29 cellular contexts compared by ENCODE assay signal in genomic region chr15:92141607-92142006, GRCh38.
"Had no signal": no experiment of that assay in that cellular context is flagged by ENCODE, and none has a peak within 500 bp of the region (broad histone marks: within the 10 kb centered on the region; RNA-seq: fewer than 3 reads in every experiment).

No MANE protein-coding gene starts in this region.

- FAIRE-seq: endothelial cell of umbilical vein, islet of Langerhans, urothelium cell line had no signal

- H3K27me3 ChIP-seq: esophagus muscularis mucosa, foreskin keratinocyte, gastroesophageal sphincter, heart right ventricle, neural progenitor cell, right lobe of liver, stomach, testis, tibial artery, upper lobe of left lung had no signal

- H3K27ac ChIP-seq: coronary artery, esophagus muscularis mucosa, foreskin keratinocyte, gastroesophageal sphincter, neural progenitor cell, psoas muscle, right lobe of liver, stomach, testis, tibial artery had no signal

- DNase-seq: dermis blood vessel endothelial cell; effector memory CD4-positive, alpha-beta T cell; foreskin keratinocyte; heart right ventricle; hippocampal formation; left colon; mucosa of descending colon; naive B cell; posterior cingulate gyrus; psoas muscle; right lobe of liver; stimulated activated CD4-positive, alpha-beta T cell treated with anti-CD3 and anti-CD28 coated beads, Interleukin-12 subunit alpha, Interleukin-12 subunit beta, amount 100 ng/mL, for 4 hours; stimulated activated CD4-positive, alpha-beta T cell treated with anti-CD3 and anti-CD28 coated beads, Interleukin-1b, Interleukin-23, amount 100 ng/mL, for 48 hours; stimulated activated CD4-positive, alpha-beta T cell treated with anti-CD3 and anti-CD28 coated beads, Interleukin-4, amount 100 ng/mL, for 1 hour; stimulated activated naive CD4-positive, alpha-beta T cell treated with Interleukin-2 at 50 U/mL for 16 hours; stomach; testis; tibial artery; upper lobe of left lung had no signal

- H3K36me3 ChIP-seq: neural progenitor cell, right lobe of liver had no signal

- ATAC-seq: gastroesophageal sphincter; left colon; mucosa of descending colon; psoas muscle; right lobe of liver; stimulated activated effector memory CD8-positive, alpha-beta T cell treated with anti-CD3 and anti-CD28 coated beads, Interleukin-12 subunit alpha, Interleukin-12 subunit beta, amount 100 ng/mL, for 72 hours had no signal

- H3K4me3 ChIP-seq: coronary artery, esophagus muscularis mucosa, gastroesophageal sphincter, heart right ventricle, lung, mucosa of descending colon, neural progenitor cell, psoas muscle, right lobe of liver, smooth muscle cell, stomach, testis, tibial artery, upper lobe of left lung had no signal
